Comparison of ENCODE assay signal across 10 cellular contexts in the genomic region with DNA sequence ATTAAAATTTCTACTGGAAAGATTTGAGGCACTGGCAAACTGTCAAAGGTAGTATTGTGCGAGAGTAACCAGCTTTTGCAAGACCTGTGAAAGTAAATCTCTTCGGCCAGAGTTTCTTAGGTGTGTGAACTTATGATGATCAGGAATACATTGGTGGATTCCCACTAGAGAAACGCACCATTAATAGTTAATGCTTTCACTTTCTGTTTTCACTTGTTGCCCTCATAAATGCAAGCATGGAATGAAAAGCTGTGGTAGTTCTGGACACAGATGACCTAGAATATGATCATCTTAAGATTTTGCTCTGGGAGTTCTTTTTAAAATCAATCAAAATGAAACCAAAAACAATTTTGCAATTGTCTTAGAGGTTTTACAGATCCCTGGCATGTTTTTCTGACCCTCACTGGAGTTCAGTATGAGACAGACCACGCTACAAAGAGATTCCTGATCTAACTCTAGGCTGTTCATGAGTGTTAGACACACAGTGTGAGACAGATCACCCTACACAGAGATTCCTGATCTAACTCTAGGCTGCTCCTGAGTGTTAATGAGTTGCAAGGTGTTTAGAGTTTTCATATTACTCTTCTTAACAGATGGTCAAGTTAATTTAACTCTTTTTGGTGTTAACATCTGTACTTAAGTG.
DNase-seq lines count a peak whose midpoint lies in the region; ATAC-seq, FAIRE-seq and TF ChIP-seq lines count a peak whose summit lies in the region.
"Had no signal": no experiment of that assay in that cellular context is flagged by ENCODE, and none has a peak within 500 bp of the region (broad histone marks: within the 10 kb centered on the region; RNA-seq: fewer than 3 reads in every experiment).

No MANE protein-coding gene starts in this region.

- no peaks in the 10 kb centered on the region for H3K27me3 Mint-ChIP-seq in CD8-positive, alpha-beta T cell (ENCODE audit: low read depth)
- H3K27me3 Mint-ChIP-seq in Caco-2 (ENCODE audit: insufficient read depth, unreplicated experiment): no peaks in the 10 kb centered on the region

- no peak for TF ChIP-seq CTCF in CD8-positive, alpha-beta T cell (IDR thresholded peaks at IDR 0.05)
- TF ChIP-seq CTCF in Caco-2 (IDR thresholded peaks at IDR 0.05; ENCODE audit: insufficient read depth in 1 of 2, low read depth in 1 of 2, low read length in 1 of 2, severe bottlenecking in 1 of 2, unreplicated experiment in 1 of 2): no peak

- H3K36me3 Mint-ChIP-seq in CD8-positive, alpha-beta T cell: peaks cover 32% of the 10 kb centered on the region
- no peaks in the 10 kb centered on the region for H3K36me3 Mint-ChIP-seq in Caco-2 (ENCODE audit: insufficient read depth, unreplicated experiment)

- no peaks in the 10 kb centered on the region for H3K36me3 ChIP-seq in CD8-positive, alpha-beta T cell (ENCODE audit: insufficient read depth, low read length)
- H3K36me3 ChIP-seq in Caco-2 (ENCODE audit: control insufficient read depth, insufficient read depth, low read length): no peaks in the 10 kb centered on the region

- H3K27ac Mint-ChIP-seq in CD8-positive, alpha-beta T cell: peak overlapping the region; percentile 8
- no peak overlapping the region for H3K27ac Mint-ChIP-seq in Caco-2 (ENCODE audit: unreplicated experiment)

- H3K4me1 Mint-ChIP-seq in CD8-positive, alpha-beta T cell (ENCODE audit: low read depth): peaks cover 18% of the 10 kb centered on the region
- H3K4me1 Mint-ChIP-seq in Caco-2 (ENCODE audit: low read depth, unreplicated experiment): no peaks in the 10 kb centered on the region

- intact Hi-C loops in CD8-positive, alpha-beta T cell (cut with DNase I, micrococcal nuclease): no loop called here
- intact Hi-C loops in Caco-2 (cut with micrococcal nuclease; ENCODE audit: unreplicated experiment): no loop called here

- no peak overlapping the region for H3K4me3 ChIP-seq in CD8-positive, alpha-beta T cell (ENCODE audit: low read depth, low read length)
- no peak overlapping the region for H3K4me3 ChIP-seq in Caco-2 (ENCODE audit: low read depth, low read length)

- peak overlapping the region; percentile 63 for H3K4me3 Mint-ChIP-seq in CD8-positive, alpha-beta T cell
- H3K4me3 Mint-ChIP-seq in Caco-2 (ENCODE audit: unreplicated experiment): no peak overlapping the region

- H3K27me3 ChIP-seq in CD8-positive, alpha-beta T cell (ENCODE audit: insufficient read depth, low read length): no peaks in the 10 kb centered on the region
- H3K27me3 ChIP-seq in Caco-2 (replicated peaks; ENCODE audit: control insufficient read depth, insufficient read depth, low read length): no peaks in the 10 kb centered on the region

- POLR2A ChIA-PET in CD8-positive, alpha-beta T cell (lab: Charles Lee): interaction anchor here (1.2 kb wide), 1 partner anchor 8 kb away, joined by 4 read pairs; no protein-coding TSS in a partner anchor
- POLR2A ChIA-PET in Caco-2 (lab: Charles Lee): no interaction called here

- no TSS peak for BruUV-seq in Caco-2 (replicated peaks; lab: Mats Ljungman, UMichigan)

- FAIRE-seq in islet of Langerhans (lab: Jason Lieb, UNC): peak; percentile 78
- FAIRE-seq: colon had no signal

- H3K9me3 ChIP-seq in CD8-positive, alpha-beta T cell (ENCODE audit: low read length): no peaks in the 10 kb centered on the region
- no peaks in the 10 kb centered on the region for H3K9me3 ChIP-seq in Caco-2

- peaks cover 7% of the 10 kb centered on the region for H3K4me1 ChIP-seq in CD8-positive, alpha-beta T cell (ENCODE audit: insufficient read depth, low read length)
- no peaks in the 10 kb centered on the region for H3K4me1 ChIP-seq in Caco-2

- CTCF ChIA-PET in CD8-positive, alpha-beta T cell (lab: Charles Lee): interaction anchor here (1.4 kb wide), 1 partner anchor 11 kb away, joined by 6 read pairs; no protein-coding TSS in a partner anchor
- CTCF ChIA-PET in Caco-2 (lab: Charles Lee): no interaction called here

- no peak for DNase-seq in CD8-positive, alpha-beta T cell
- DNase-seq in NCI-H82 (lab: John Stamatoyannopoulos, UW) (peak; percentile 38), NCI-H345 treated with DMSO at 0.1 percent for 48 hours (lab: John Stamatoyannopoulos, UW; ENCODE audit: unreplicated experiment) (no peak), Caco-2 (no peak), COR-L47 (lab: John Stamatoyannopoulos, UW) (no peak), Ammon's horn (ENCODE audit: low spot score) (no peak)

- H3K9me3 Mint-ChIP-seq in CD8-positive, alpha-beta T cell: no peaks in the 10 kb centered on the region
- no peaks in the 10 kb centered on the region for H3K9me3 Mint-ChIP-seq in Caco-2 (ENCODE audit: unreplicated experiment)

- H3K27ac ChIP-seq in CD8-positive, alpha-beta T cell (ENCODE audit: low read depth, low read length): no peak overlapping the region

- ATAC-seq in CD8-positive, alpha-beta T cell: no peak
- ATAC-seq in GM21367 (IDR thresholded peaks at IDR 0.05; ENCODE audit: unreplicated experiment): peak; percentile 60
- ATAC-seq: HCT116 had no signal
